ENCODE assay signal across 25 cellular contexts in genomic region chrX:42686296-42686695, GRCh38.
"Had no signal": no experiment of that assay in that cellular context is flagged by ENCODE, and none has a peak within 500 bp of the region (broad histone marks: within the 10 kb centered on the region; RNA-seq: fewer than 3 reads in every experiment).

No MANE protein-coding gene starts in this region.

- H3K4me3 ChIP-seq: coronary artery, gastroesophageal sphincter, heart left ventricle, left lung, prostate gland, right atrium auricular region, spleen, testis, tibial artery, upper lobe of left lung had no signal

- H3K36me3 ChIP-seq: gastroesophageal sphincter, heart left ventricle, left lung, prostate gland, right atrium auricular region, spleen, tibial artery, upper lobe of left lung had no signal

- H3K27me3 ChIP-seq: foreskin keratinocyte, gastroesophageal sphincter, left lung, right atrium auricular region, testis, tibial artery, upper lobe of left lung had no signal

- H3K9me3 ChIP-seq: gastroesophageal sphincter, heart left ventricle, left lung, prostate gland, right atrium auricular region, spleen, testis, tibial artery, upper lobe of left lung had no signal

- H3K27ac ChIP-seq: coronary artery, foreskin keratinocyte, gastroesophageal sphincter, heart left ventricle, left lung, prostate gland, right atrium auricular region, spleen, testis, tibial artery, upper lobe of left lung had no signal

- H3K4me1 ChIP-seq: foreskin keratinocyte, gastroesophageal sphincter, heart left ventricle, left lung, prostate gland, right atrium auricular region, spleen, testis, tibial artery, upper lobe of left lung had no signal

- DNase-seq: dermis blood vessel endothelial cell; effector memory CD4-positive, alpha-beta T cell; heart left ventricle; hippocampal formation; left cardiac atrium; left lung; mesendoderm; midbrain; naive thymus-derived CD8-positive, alpha-beta T cell; nephron progenitor cell; nucleus accumbens; spleen; stimulated activated CD4-positive, alpha-beta T cell treated with anti-CD3 and anti-CD28 coated beads, Interleukin-4, amount 100 ng/mL, for 4 hours; stimulated activated naive CD8-positive, alpha-beta T cell treated with anti-CD3 and anti-CD28 coated beads, Interleukin-15, Interleukin-2, amounts not matched to agents 100 U/mL and 50 U/mL, for 24 hours; substantia nigra; testis; tibial artery; upper lobe of left lung had no signal

- ATAC-seq: foreskin keratinocyte; gastroesophageal sphincter; heart left ventricle; left cardiac atrium; left lung; naive thymus-derived CD8-positive, alpha-beta T cell; sciatic nerve; stimulated activated memory B cell treated with anti-CD40 and anti-IgM and Interleukin-4, amounts not matched to agents 10 μg/mL and 1 μg/mL and 100 μg/mL, for 72 hours; stimulated activated naive CD8-positive, alpha-beta T cell treated with anti-CD3 and anti-CD28 coated beads, Interleukin-15, Interleukin-2, amounts not matched to agents 100 U/mL and 50 U/mL, for 24 hours had no signal
